Comparison of ENCODE assay signal across 9 cellular contexts in genomic region chr6:93721386-93722048, GRCh38.
DNase-seq lines count a peak whose midpoint lies in the region; ATAC-seq and TF ChIP-seq lines count a peak whose summit lies in the region.
"Had no signal": no experiment of that assay in that cellular context is flagged by ENCODE, and none has a peak within 500 bp of the region (broad histone marks: within the 10 kb centered on the region; RNA-seq: fewer than 3 reads in every experiment).

No MANE protein-coding gene starts in this region.

- H3K4me1 ChIP-seq in SK-N-SH (ENCODE audit: control insufficient read depth in 1 of 2, insufficient read depth in 2 of 2, low read depth in 1 of 2, low read length in 1 of 2), result no peaks in the 10 kb centered on the region

- H3K4me3 Mint-ChIP-seq in natural killer cell treated with Interleukin-12 subunit alpha and Interleukin-12 subunit beta and Interleukin-15 and Interleukin-18, amount 100 ng/mL, for 72 hours, result no peak overlapping the region
- H3K4me3 Mint-ChIP-seq: dendritic cell treated with granulocyte-macrophage colony-stimulating factor and Interleukin-4, amounts not matched to agents 40 ng/mL and 50 ng/mL, for 4 days had no signal

- TF ChIP-seq CTCF in LNCAP (IDR thresholded peaks at IDR 0.05) (peak; percentile 66), SK-N-SH (IDR thresholded peaks at IDR 0.05) (peak; percentile 47)

- DNase-seq in COLO668 (lab: John Stamatoyannopoulos, UW; ENCODE audit: unreplicated experiment) (peak; percentile 20), SK-N-SH (no peak), iris pigment epithelial cell (ENCODE audit: low read depth) (peak; percentile 49), NCI-H128 (lab: John Stamatoyannopoulos, UW; ENCODE audit: unreplicated experiment) (no peak)
- DNase-seq in natural killer cell treated with Interleukin-12 subunit alpha and Interleukin-12 subunit beta and Interleukin-15 and Interleukin-18, amount 100 ng/mL, for 72 hours (ENCODE audit: low spot score), result no peak

- H3K27me3 Mint-ChIP-seq in natural killer cell treated with Interleukin-12 subunit alpha and Interleukin-12 subunit beta and Interleukin-15 and Interleukin-18, amount 100 ng/mL, for 72 hours, result no peaks in the 10 kb centered on the region
- H3K27me3 Mint-ChIP-seq: dendritic cell treated with granulocyte-macrophage colony-stimulating factor and Interleukin-4, amounts not matched to agents 40 ng/mL and 50 ng/mL, for 4 days had no signal

- no peaks in the 10 kb centered on the region for H3F3A ChIP-seq in SK-N-SH (replicated peaks; ENCODE audit: insufficient read depth)

- no peaks in the 10 kb centered on the region for H3K36me3 Mint-ChIP-seq in natural killer cell treated with Interleukin-12 subunit alpha and Interleukin-12 subunit beta and Interleukin-15 and Interleukin-18, amount 100 ng/mL, for 72 hours

- H3K79me2 ChIP-seq in SK-N-SH (ENCODE audit: insufficient read depth), result no peaks in the 10 kb centered on the region

- H3K4me3 ChIP-seq in SK-N-SH (ENCODE audit: low read depth in 2 of 2, low read length in 1 of 2), result no peak overlapping the region; a peak in 1 of 4 replicates

- H3K9me2 ChIP-seq in SK-N-SH, result no peaks in the 10 kb centered on the region

- peak; percentile 58 for TF ChIP-seq RAD21 in SK-N-SH (IDR thresholded peaks at IDR 0.05; ENCODE audit: low read length)

- no peak overlapping the region for H3K27ac Mint-ChIP-seq in natural killer cell treated with Interleukin-12 subunit alpha and Interleukin-12 subunit beta and Interleukin-15 and Interleukin-18, amount 100 ng/mL, for 72 hours
- H3K27ac Mint-ChIP-seq: dendritic cell treated with granulocyte-macrophage colony-stimulating factor and Interleukin-4, amounts not matched to agents 40 ng/mL and 50 ng/mL, for 4 days had no signal

- H3K9me3 Mint-ChIP-seq in natural killer cell treated with Interleukin-12 subunit alpha and Interleukin-12 subunit beta and Interleukin-15 and Interleukin-18, amount 100 ng/mL, for 72 hours, result peaks cover 7% of the 10 kb centered on the region

- ATAC-seq in natural killer cell treated with Interleukin-12 subunit alpha and Interleukin-12 subunit beta and Interleukin-15 and Interleukin-18, amount 100 ng/mL, for 72 hours, result no peak
- no peak for ATAC-seq in HG02610 (IDR thresholded peaks at IDR 0.05; ENCODE audit: unreplicated experiment)
- ATAC-seq in GM21528 (IDR thresholded peaks at IDR 0.05; ENCODE audit: low FRiP score, unreplicated experiment), result no peak

- H3K4me2 ChIP-seq in SK-N-SH, result no peak overlapping the region

- no peak overlapping the region for H3K27ac ChIP-seq in SK-N-SH (ENCODE audit: low read depth in 2 of 2, low read length in 1 of 2)

- POLR2A ChIA-PET in SK-N-SH (lab: Yijun Ruan, JAX), result no interaction called here

- H3K9ac ChIP-seq in SK-N-SH, result no peak overlapping the region

- CTCF ChIA-PET in SK-N-SH (lab: Yijun Ruan, JAX), result interaction anchor here (1.3 kb wide), 1 partner anchor 11 kb away, joined by 6 read pairs; no protein-coding TSS in a partner anchor

- H4K20me1 ChIP-seq in SK-N-SH (ENCODE audit: insufficient read depth), result no peaks in the 10 kb centered on the region

- no peak for TF ChIP-seq EP300 in SK-N-SH (IDR thresholded peaks at IDR 0.05; ENCODE audit: borderline replicate concordance in 1 of 2, low read depth in 1 of 2, low read length in 1 of 2)

- no peaks in the 10 kb centered on the region for H3K4me1 Mint-ChIP-seq in natural killer cell treated with Interleukin-12 subunit alpha and Interleukin-12 subunit beta and Interleukin-15 and Interleukin-18, amount 100 ng/mL, for 72 hours (ENCODE audit: low read depth in 2 of 2)

- H3K27me3 ChIP-seq in SK-N-SH (ENCODE audit: insufficient read depth), result no peaks in the 10 kb centered on the region

- no peak overlapping the region for H2AFZ ChIP-seq in SK-N-SH (ENCODE audit: low read depth)

- no peaks in the 10 kb centered on the region for H3K36me3 ChIP-seq in SK-N-SH (replicated peaks in 1 of 2; ENCODE audit: control insufficient read depth in 1 of 2, insufficient read depth in 2 of 2, low read length in 1 of 2)

- H3K9me3 ChIP-seq in SK-N-SH, result no peaks in the 10 kb centered on the region

- WGBS in SK-N-SH (ENCODE audit: low lambda C conversion rate), result 32% methylated on average over 3 of the region's 3 CpGs

TF ChIP-seq in SK-N-SH, 30 proteins besides CTCF, POLR2A, EP300 and RAD21:
- TF ChIP-seq MAX (IDR thresholded peaks at IDR 0.05; ENCODE audit: low read depth) (no peak), SMC3 (IDR thresholded peaks at IDR 0.05; ENCODE audit: low read depth, low read length) (peak; percentile 43), FOXM1 (IDR thresholded peaks at IDR 0.05; ENCODE audit: low read depth) (no peak)

Comparison
In these comparisons a context has a peak if more than half of its experiments do, and no peak if none do; other contexts are left out.
1. DNase-seq: peak in COLO668 (single experiment) and iris pigment epithelial cell (single experiment); none in SK-N-SH (single experiment), natural killer cell treated with Interleukin-12 subunit alpha and Interleukin-12 subunit beta and Interleukin-15 and Interleukin-18, amount 100 ng/mL, for 72 hours (single experiment) and NCI-H128 (single experiment).